Comparison of ENCODE assay signal across 19 cellular contexts in the genomic region with DNA sequence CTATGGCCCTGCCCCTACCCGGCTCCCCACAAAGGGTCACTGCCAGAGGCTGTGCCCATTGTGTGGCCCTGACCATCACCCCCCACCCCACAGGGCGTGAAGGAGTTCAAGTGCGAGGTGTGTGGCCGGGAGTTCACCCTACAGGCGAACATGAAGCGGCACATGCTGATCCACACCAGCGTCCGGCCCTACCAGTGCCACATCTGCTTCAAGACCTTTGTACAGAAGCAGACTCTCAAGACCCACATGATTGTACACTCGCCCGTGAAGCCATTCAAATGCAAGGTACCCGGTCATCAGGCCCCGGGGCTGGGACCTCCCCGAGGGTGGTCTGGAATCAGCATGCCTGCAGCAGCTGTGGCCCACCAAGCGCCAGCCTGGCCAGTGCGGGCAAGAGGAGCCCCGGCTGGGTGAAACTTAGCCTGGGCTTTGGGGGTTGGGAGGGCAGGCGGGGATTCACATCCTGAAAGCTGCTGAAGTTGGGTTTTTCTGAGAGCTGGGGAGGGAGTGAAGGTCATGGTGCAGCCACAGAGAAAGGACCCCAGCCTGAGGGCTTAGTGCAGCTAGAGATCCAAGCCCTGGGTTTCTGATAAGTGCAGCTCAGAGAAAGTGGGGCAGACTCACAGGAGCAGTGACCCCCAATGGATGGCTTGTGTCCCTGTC. TPM values are rescaled to one million over a fixed set of nuclear protein-coding genes. Genes with fewer than 3 reads are reported as not detected.
DNase-seq lines count a peak whose midpoint lies in the region; ATAC-seq, FAIRE-seq and TF ChIP-seq lines count a peak whose summit lies in the region.
"Had no signal": no experiment of that assay in that cellular context is flagged by ENCODE, and none has a peak within 500 bp of the region (broad histone marks: within the 10 kb centered on the region; RNA-seq: fewer than 3 reads in every experiment).

No MANE protein-coding gene starts in this region.

- no peaks in the 10 kb centered on the region for H3K36me3 Mint-ChIP-seq in activated naive CD8-positive, alpha-beta T cell
- H3K36me3 Mint-ChIP-seq in activated naive CD8-positive, alpha-beta T cell treated with anti-CD3 and anti-CD28 coated beads for 36 hours = peaks cover 4% of the 10 kb centered on the region
- peaks cover 2% of the 10 kb centered on the region for H3K36me3 Mint-ChIP-seq in T-helper 17 cell (ENCODE audit: low read depth)

- no peak overlapping the region for H3K4me3 Mint-ChIP-seq in activated naive CD8-positive, alpha-beta T cell
- H3K4me3 Mint-ChIP-seq in activated naive CD8-positive, alpha-beta T cell treated with anti-CD3 and anti-CD28 coated beads for 36 hours = no peak overlapping the region
- no peak overlapping the region for H3K4me3 Mint-ChIP-seq in T-helper 17 cell
- H3K4me3 Mint-ChIP-seq: HFFc6 had no signal

- H3K27ac Mint-ChIP-seq in activated naive CD8-positive, alpha-beta T cell = peak overlapping the region; percentile 10
- H3K27ac Mint-ChIP-seq in activated naive CD8-positive, alpha-beta T cell treated with anti-CD3 and anti-CD28 coated beads for 36 hours = no peak overlapping the region
- peak overlapping the region; percentile 24 for H3K27ac Mint-ChIP-seq in T-helper 17 cell
- H3K27ac Mint-ChIP-seq: HFFc6 had no signal

- no peak for TF ChIP-seq EP300 in stomach (IDR thresholded peaks at IDR 0.05)

- DNase-seq in activated naive CD8-positive, alpha-beta T cell treated with anti-CD3 and anti-CD28 coated beads for 36 hours = no peak
- DNase-seq in T-helper 17 cell (no peak), kidney (no peak), stomach (no peak), NCI-H1105 (lab: John Stamatoyannopoulos, UW) (no peak), DMS79 (lab: John Stamatoyannopoulos, UW) (no peak), GM19239 (ENCODE audit: insufficient read length, low spot score) (no peak)
- DNase-seq: GF-D8, HFFc6, Karpas-422, NCI-H1417, NCI-H1930, NCI-H2171, NCI-H446 treated with DMSO at 0.1 percent for 48 hours, NCI-H774, SHP77 treated with DMSO at 0.1 percent for 48 hours had no signal

- FAIRE-seq in kidney (lab: Jason Lieb, UNC) (no peak), GM19239 (lab: Jason Lieb, UNC) (no peak)
- FAIRE-seq: H1 had no signal

- H3K9me3 ChIP-seq in T-helper 17 cell (ENCODE audit: control insufficient read depth, low read length, poor library complexity, severe bottlenecking) = no peaks in the 10 kb centered on the region
- no peaks in the 10 kb centered on the region for H3K9me3 ChIP-seq in kidney (ENCODE audit: control insufficient read depth in 1 of 2, low read length in 2 of 2)
- H3K9me3 ChIP-seq in stomach = no peaks in the 10 kb centered on the region

- H3K9ac ChIP-seq in kidney (ENCODE audit: low read length in 2 of 2) = peak overlapping the region in 1 of 2 donors; percentile 34

- H3K36me3 ChIP-seq in kidney (ENCODE audit: control insufficient read depth in 1 of 2, insufficient read depth in 2 of 2, low read length in 2 of 2) (peaks cover under 1 to 10% of the 10 kb centered on the region in 2 donors), stomach (peaks cover 4 to 83% (median 62%) of the 10 kb centered on the region in 4 donors)

- H3K27ac ChIP-seq in kidney (ENCODE audit: low read depth in 2 of 2, low read length in 2 of 2) = peak overlapping the region; percentile 51 to 58
- H3K27ac ChIP-seq in stomach = peak overlapping the region in 3 of 5 donors; percentile 5 to 71 (median 7)

- peaks cover 3 to 16% of the 10 kb centered on the region in 2 donors for H3K4me1 ChIP-seq in kidney (ENCODE audit: control insufficient read depth in 1 of 2, insufficient read depth in 1 of 2, low read depth in 1 of 2, low read length in 2 of 2)
- peaks cover 11 to 37% (median 24%) of the 10 kb centered on the region in 4 donors for H3K4me1 ChIP-seq in stomach

- H3K9me3 Mint-ChIP-seq in activated naive CD8-positive, alpha-beta T cell (ENCODE audit: low read depth) = no peaks in the 10 kb centered on the region
- H3K9me3 Mint-ChIP-seq in activated naive CD8-positive, alpha-beta T cell treated with anti-CD3 and anti-CD28 coated beads for 36 hours = no peaks in the 10 kb centered on the region
- H3K9me3 Mint-ChIP-seq: HFFc6 had no signal

- H3K27me3 Mint-ChIP-seq in activated naive CD8-positive, alpha-beta T cell = no peaks in the 10 kb centered on the region
- no peaks in the 10 kb centered on the region for H3K27me3 Mint-ChIP-seq in activated naive CD8-positive, alpha-beta T cell treated with anti-CD3 and anti-CD28 coated beads for 36 hours
- no peaks in the 10 kb centered on the region for H3K27me3 Mint-ChIP-seq in T-helper 17 cell

- 87 to 93% (median 93%) methylated on average over 16 to 17 of the region's 17 CpGs for WGBS in stomach, 5 donors

- H3K27me3 ChIP-seq in stomach = no peaks in the 10 kb centered on the region

- TF ChIP-seq POLR2A in stomach (IDR thresholded peaks at IDR 0.05) = no peak

- intact Hi-C loops in kidney (cut with DNase I) = loop anchor here (10.0 kb wide), 1 partner anchor 338 kb away; no protein-coding TSS in a partner anchor
- intact Hi-C loops in stomach (cut with DNase I; ENCODE audit: low total_unique reads) = loop anchor here (10.0 kb wide), 1 partner anchor 168 kb away; no protein-coding TSS in a partner anchor

- H3K4me1 Mint-ChIP-seq in activated naive CD8-positive, alpha-beta T cell (ENCODE audit: low read depth) = peaks cover 3% of the 10 kb centered on the region
- H3K4me1 Mint-ChIP-seq in activated naive CD8-positive, alpha-beta T cell treated with anti-CD3 and anti-CD28 coated beads for 36 hours = peaks cover 9% of the 10 kb centered on the region
- H3K4me1 Mint-ChIP-seq in T-helper 17 cell = peaks cover 4% of the 10 kb centered on the region

- H3K4me3 ChIP-seq in kidney (ENCODE audit: low read length in 2 of 2) (no peak overlapping the region), stomach (no peak overlapping the region)

- no peak for TF ChIP-seq CTCF in kidney (IDR thresholded peaks at IDR 0.05; ENCODE audit: borderline replicate concordance, extremely low read depth, insufficient read depth)
- no peak for TF ChIP-seq CTCF in stomach (IDR thresholded peaks at IDR 0.05)

- no peak for ATAC-seq in T-helper 17 cell
- ATAC-seq: Panc1 had no signal

RNA-seq across cellular contexts. Expression of a gene that starts 29.2 kb away (rescaled TPM):
- total RNA-seq in activated naive CD8-positive, alpha-beta T cell treated with anti-CD3 and anti-CD28 coated beads for 36 hours = 100 to 1,000 TPM; 148 to 157 TPM
- total RNA-seq in T-helper 17 cell (10 to 100 TPM; 45.0 to 48.8 TPM), kidney (87.0 TPM), stomach (100 to 1,000 TPM in 3 of 5 donors, 10 to 100 TPM in 2; 12.3 to 186 (median 125) TPM)
- polyA plus RNA-seq in kidney (ENCODE audit: insufficient read depth, low read depth, low replicate concordance) (545 TPM), stomach (100 to 1,000 TPM; 109 to 149 (median 109) TPM)
